In the genomic region with DNA sequence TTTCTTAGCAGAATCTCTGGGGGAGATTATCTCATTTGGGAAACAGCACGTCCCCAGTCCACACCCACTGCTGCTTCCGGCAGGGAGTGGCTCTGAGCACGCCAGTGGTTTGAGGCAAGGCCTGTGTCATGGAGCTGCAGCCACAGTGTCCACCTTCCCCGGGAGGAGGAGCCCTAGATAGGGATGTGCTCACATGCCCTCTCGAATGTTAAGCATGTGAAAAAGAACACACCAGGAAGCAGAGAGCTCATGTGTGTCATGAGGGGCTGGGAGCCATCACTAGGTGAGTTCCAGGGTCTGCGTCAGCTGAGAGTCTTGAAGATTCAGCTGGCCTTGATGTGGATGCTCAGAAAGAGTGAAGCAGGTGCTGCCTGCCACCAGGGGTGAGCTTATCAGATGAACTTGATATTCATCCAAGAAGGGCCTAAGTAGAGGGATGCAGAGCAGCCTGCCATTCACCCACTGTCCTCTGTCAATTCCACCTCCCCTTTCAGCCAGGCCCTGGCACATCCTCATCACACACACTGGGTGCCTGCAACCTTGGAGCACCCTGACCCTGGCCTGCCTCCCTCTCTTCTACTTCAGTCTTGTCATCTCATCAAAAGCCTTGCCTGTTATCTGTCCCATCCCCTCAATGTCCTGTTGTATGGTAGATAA, we compare ENCODE assay signal across 20 cellular contexts. TPM values are rescaled to one million over a fixed set of nuclear protein-coding genes. Genes with fewer than 3 reads are reported as not detected.
DNase-seq lines count a peak whose midpoint lies in the region; ATAC-seq and TF ChIP-seq lines count a peak whose summit lies in the region.
"Had no signal": no experiment of that assay in that cellular context is flagged by ENCODE, and none has a peak within 500 bp of the region (broad histone marks: within the 10 kb centered on the region; RNA-seq: fewer than 3 reads in every experiment).

No MANE protein-coding gene starts in this region.

- H3K9me2 ChIP-seq in Karpas-422 (replicated peaks; ENCODE audit: insufficient read depth, low read length) = no peaks in the 10 kb centered on the region

- no peak for TF ChIP-seq EP300 in suprapubic skin (IDR thresholded peaks at IDR 0.05)

- H3K9me3 Mint-ChIP-seq in chondrocyte (ENCODE audit: low read depth) = no peaks in the 10 kb centered on the region
- H3K9me3 Mint-ChIP-seq: activated naive CD8-positive, alpha-beta T cell treated with anti-CD3 and anti-CD28 coated beads for 36 hours; neural progenitor cell; stimulated activated naive CD8-positive, alpha-beta T cell treated with anti-CD3 and anti-CD28 coated beads, Interleukin-15, amount 100 ng/mL, for 72 hours had no signal

- no peaks in the 10 kb centered on the region for H3K79me2 ChIP-seq in Karpas-422 (ENCODE audit: low read length)

- H3K4me3 Mint-ChIP-seq in chondrocyte (ENCODE audit: unreplicated experiment) = no peak overlapping the region
- H3K4me3 Mint-ChIP-seq: activated naive CD8-positive, alpha-beta T cell treated with anti-CD3 and anti-CD28 coated beads for 36 hours; neural progenitor cell; stimulated activated naive CD8-positive, alpha-beta T cell treated with anti-CD3 and anti-CD28 coated beads, Interleukin-15, amount 100 ng/mL, for 72 hours had no signal

- no peak for TF ChIP-seq POLR2A in suprapubic skin (IDR thresholded peaks at IDR 0.05)

- peak; percentile 29 for DNase-seq in Karpas-422
- DNase-seq in chondrocyte (ENCODE audit: low spot score) = no peak
- DNase-seq in islet precursor cell = peak; percentile 44
- DNase-seq in suprapubic skin (ENCODE audit: low spot score in 2 of 2) = peak; percentile 58 to 79
- no peak for DNase-seq in foreskin fibroblast
- DNase-seq: activated naive CD8-positive, alpha-beta T cell treated with anti-CD3 and anti-CD28 coated beads for 36 hours; activated T-cell treated with anti-CD3 and anti-CD28 coated beads, Interleukin-2, amount 50 U/mL, for 48 hours; Caco-2; esophagus squamous epithelium; MM.1S; NCI-H1930; NCI-H510A; retina; SJCRH30; stimulated activated naive CD8-positive, alpha-beta T cell treated with anti-CD3 and anti-CD28 coated beads, Interleukin-15, amount 100 ng/mL, for 72 hours; T1000 had no signal

- H3K27me3 ChIP-seq in Karpas-422 (ENCODE audit: low read length) (no peaks in the 10 kb centered on the region), suprapubic skin (no peaks in the 10 kb centered on the region)
- H3K27me3 ChIP-seq: esophagus squamous epithelium, neural progenitor cell had no signal

- H3K27ac Mint-ChIP-seq in chondrocyte (ENCODE audit: unreplicated experiment) = peak overlapping the region; percentile 88
- H3K27ac Mint-ChIP-seq: activated naive CD8-positive, alpha-beta T cell treated with anti-CD3 and anti-CD28 coated beads for 36 hours; neural progenitor cell had no signal

- ATAC-seq in HG03432 (IDR thresholded peaks at IDR 0.05; ENCODE audit: unreplicated experiment) (no peak), GM18870 (IDR thresholded peaks at IDR 0.05; ENCODE audit: unreplicated experiment) (no peak), SK-N-SH treated with all-trans-retinoic acid at 6 μM for 48 hours (no peak)
- ATAC-seq: stimulated activated naive CD8-positive, alpha-beta T cell treated with anti-CD3 and anti-CD28 coated beads, Interleukin-15, amount 100 ng/mL, for 72 hours had no signal

- no peak overlapping the region for H3K4me2 ChIP-seq in Karpas-422 (ENCODE audit: low read depth, low read length, poor library complexity, severe bottlenecking)
- H3K4me2 ChIP-seq: neural progenitor cell had no signal

- WGBS in suprapubic skin = 49% methylated on average over 4 of the region's 6 CpGs

- no peak overlapping the region for H3K27ac ChIP-seq in Karpas-422 (ENCODE audit: low read length)
- H3K27ac ChIP-seq in suprapubic skin = no peak overlapping the region
- H3K27ac ChIP-seq: neural progenitor cell, SJCRH30 had no signal

- H3K36me3 ChIP-seq in Karpas-422 (ENCODE audit: insufficient read depth, low read length) (no peaks in the 10 kb centered on the region), suprapubic skin (no peaks in the 10 kb centered on the region)
- H3K36me3 ChIP-seq: esophagus squamous epithelium, neural progenitor cell, SJCRH30 had no signal

- no peaks in the 10 kb centered on the region for H3K27me3 Mint-ChIP-seq in chondrocyte (ENCODE audit: low read depth)
- H3K27me3 Mint-ChIP-seq: activated naive CD8-positive, alpha-beta T cell treated with anti-CD3 and anti-CD28 coated beads for 36 hours; stimulated activated naive CD8-positive, alpha-beta T cell treated with anti-CD3 and anti-CD28 coated beads, Interleukin-15, amount 100 ng/mL, for 72 hours had no signal

- peaks cover 51% of the 10 kb centered on the region for H3K36me3 Mint-ChIP-seq in chondrocyte (ENCODE audit: low read depth)
- H3K36me3 Mint-ChIP-seq: activated naive CD8-positive, alpha-beta T cell treated with anti-CD3 and anti-CD28 coated beads for 36 hours; neural progenitor cell had no signal

- 0 out of 2 replicates have a peak, but pooled peaks cover 4% of the 10 kb centered on the region for H4K20me1 ChIP-seq in Karpas-422 (ENCODE audit: insufficient read depth, low read depth, low read length)

- no peak for TF ChIP-seq CTCF in chondrocyte (IDR thresholded peaks at IDR 0.05)
- no peak for TF ChIP-seq CTCF in suprapubic skin (IDR thresholded peaks at IDR 0.05)
- no peak for TF ChIP-seq CTCF in foreskin fibroblast (IDR thresholded peaks at IDR 0.05; ENCODE audit: low read depth, low read length)

- H3K4me1 ChIP-seq in Karpas-422 (ENCODE audit: low read length) = no peaks in the 10 kb centered on the region
- H3K4me1 ChIP-seq in suprapubic skin = peaks cover 14% of the 10 kb centered on the region
- H3K4me1 ChIP-seq: SJCRH30 had no signal

- no peak overlapping the region for H3K4me3 ChIP-seq in Karpas-422 (ENCODE audit: low read length)
- H3K4me3 ChIP-seq in suprapubic skin = no peak overlapping the region
- no peak overlapping the region for H3K4me3 ChIP-seq in foreskin fibroblast (ENCODE audit: low read depth in 1 of 2, low read length in 2 of 2)
- H3K4me3 ChIP-seq: esophagus squamous epithelium, neural progenitor cell, SJCRH30 had no signal

- H3K9me3 ChIP-seq in Karpas-422 (ENCODE audit: low read length) (no peaks in the 10 kb centered on the region), suprapubic skin (no peaks in the 10 kb centered on the region)
- H3K9me3 ChIP-seq: Caco-2, esophagus squamous epithelium, SJCRH30 had no signal

- H2AFZ ChIP-seq in Karpas-422 (ENCODE audit: low read length) = no peak overlapping the region
- H2AFZ ChIP-seq: neural progenitor cell had no signal

- H3K4me1 Mint-ChIP-seq in chondrocyte (ENCODE audit: low read depth) = peaks cover 62% of the 10 kb centered on the region
- H3K4me1 Mint-ChIP-seq: activated naive CD8-positive, alpha-beta T cell treated with anti-CD3 and anti-CD28 coated beads for 36 hours; stimulated activated naive CD8-positive, alpha-beta T cell treated with anti-CD3 and anti-CD28 coated beads, Interleukin-15, amount 100 ng/mL, for 72 hours had no signal

- H3K9ac ChIP-seq in Karpas-422 (ENCODE audit: low read length) = no peak overlapping the region
- H3K9ac ChIP-seq: neural progenitor cell had no signal

TF ChIP-seq in SK-N-SH treated with all-trans-retinoic acid at 6 μM for 48 hours, 23 proteins besides CTCF, POLR2A, EP300 and RAD21:
- TF ChIP-seq GLIS3 (CRISPR knock-in tag; IDR thresholded peaks at IDR 0.05) = no peak
- no peak for TF ChIP-seq ZNF8 (CRISPR knock-in tag; IDR thresholded peaks at IDR 0.05)
- TF ChIP-seq PPARA (CRISPR knock-in tag; IDR thresholded peaks at IDR 0.05; ENCODE audit: borderline replicate concordance) = no peak
- TF ChIP-seq BACH2 (CRISPR knock-in tag; IDR thresholded peaks at IDR 0.05; ENCODE audit: borderline replicate concordance) = no peak

RNA-seq across cellular contexts. Expression of gene ITGA11, which starts 16.3 kb away (rescaled TPM):
- not detected in 2 replicates for total RNA-seq in Karpas-422 (2014; rRNA removed; shearing (Covaris generic); ENCODE audit: low replicate concordance)
- 965 to 1,105 TPM (median 1,092 TPM) in 3 replicates for total RNA-seq in chondrocyte
- total RNA-seq in suprapubic skin = 1 to 10 TPM in 3 of 4 donors, under 1 TPM in 1; 0.83 to 3.6 (median 2.0) TPM
- total RNA-seq: SJCRH30 had no signal

Comparison
In these comparisons a context has a peak if more than half of its experiments do, and no peak if none do; other contexts are left out.
1. DNase-seq: peak in Karpas-422 (single experiment), islet precursor cell (single experiment) and suprapubic skin (2 of 2); none in chondrocyte (single experiment) and foreskin fibroblast (0 of 2).
2. RNA of gene ITGA11, which starts 16.3 kb away (total RNA-seq): 965 to 1,105 TPM in chondrocyte; 0.83 to 3.6 TPM in suprapubic skin and not detected in Karpas-422; every median in the first group is over 100 times any median in the second.